In genomic region chr11:33835143-33835878, GRCh38 we compare ENCODE assay signal across 8 cellular contexts. TPM values are rescaled to one million over a fixed set of nuclear protein-coding genes. Genes with fewer than 3 reads are reported as not detected.
A peak's percentile ranks its signal among the peaks of the same experiment; 100 is the strongest.
DNase-seq lines count a peak whose midpoint lies in the region; ATAC-seq, FAIRE-seq and TF ChIP-seq lines count a peak whose summit lies in the region.

No MANE protein-coding gene starts in this region.

- FAIRE-seq in TTC549 (lab: Jason Lieb, UNC) (peak; percentile 94), HepG2 (lab: Jason Lieb, UNC) (peak; percentile 37)

- in situ Hi-C loops in HepG2 (cut with HindIII; ENCODE audit: extremely low pct_ligation_motif_present, low pct_unique_long_range_greater_than_20kb): no loop called here

- WGBS in HepG2 (ENCODE audit: low lambda C conversion rate): 10% methylated on average over 5 of the region's 5 CpGs

- H3K27ac Mint-ChIP-seq in WTC11: no peak overlapping the region

- H3K36me3 Mint-ChIP-seq in WTC11: no peaks in the 10 kb centered on the region

- POLR2A ChIA-PET in HepG2 (lab: Yijun Ruan, JAX): no interaction called here
- POLR2A ChIA-PET in WTC11 (lab: Charles Lee): no interaction called here

- no peak overlapping the region for H3K9ac ChIP-seq in HepG2 (ENCODE audit: insufficient read depth, low read depth, low read length)

- CTCF ChIA-PET in HepG2 (lab: Yijun Ruan, JAX; ENCODE audit: low intra/inter-chr PET ratio, low total read pairs) (interaction anchor here (0.8 to 1.8 kb wide), 2 partner anchors 136 to 153 kb away, joined by 3 to 6 read pairs; no protein-coding TSS in a partner anchor), WTC11 (lab: Charles Lee) (interaction anchor here (1.6 to 2.6 kb wide), 2 partner anchors 27 to 153 kb away, joined by 9 to 13 read pairs; no protein-coding TSS in a partner anchor)

- peaks cover 3% of the 10 kb centered on the region; the same call in 1 of the 2 replicates for H3K27me3 Mint-ChIP-seq in WTC11 (ENCODE audit: low read depth)

- no peak for ATAC-seq in HepG2
- no peak for ATAC-seq in WTC11

- intact Hi-C loops in HepG2 (cut with micrococcal nuclease; ENCODE audit: unreplicated experiment): loop anchor here (1.0 kb wide), 2 partner anchors 136 to 153 kb away; no protein-coding TSS in a partner anchor

- H3K4me2 ChIP-seq in HepG2 (ENCODE audit: low read depth, low read length): no peak overlapping the region

- DNase-seq in COR-L47 (lab: John Stamatoyannopoulos, UW) (peak; percentile 17), Kasumi-1 (lab: John Stamatoyannopoulos, UW) (peak; percentile 63 to 64), HepG2 (ENCODE audit: low spot score) (peak; percentile 33), WTC11 (ENCODE audit: low spot score) (no peak), putamen (ENCODE audit: low spot score) (no peak)
- DNase-seq in stimulated activated CD4-positive, alpha-beta T cell treated with anti-CD3 and anti-CD28 coated beads, Interleukin-1b, Interleukin-23, amount 100 ng/mL, for 48 hours: no peak
- DNase-seq in activated effector memory CD4-positive, alpha-beta T cell treated with Interleukin-2 at 50 U/mL for 16 hours: no peak

- no peak for TF ChIP-seq RAD21 in HepG2 (CRISPR knock-in tag; IDR thresholded peaks at IDR 0.05)

- H3K79me2 ChIP-seq in HepG2 (ENCODE audit: insufficient read depth, low read length): no peaks in the 10 kb centered on the region

- no peak overlapping the region for H3K27ac ChIP-seq in HepG2 (ENCODE audit: extremely low read length, insufficient read depth, low read length)

- H3K9me3 Mint-ChIP-seq in WTC11: no peaks in the 10 kb centered on the region

- H3K4me3 ChIP-seq in HepG2 (replicated peaks in 1 of 3; ENCODE audit: insufficient read depth in 1 of 3, low read depth in 2 of 3, low read length in 3 of 3): no peak overlapping the region

- H3K9me3 ChIP-seq in HepG2 (ENCODE audit: low read length): no peaks in the 10 kb centered on the region

- TF ChIP-seq CTCF in HepG2 (CRISPR knock-in tag; IDR thresholded peaks at IDR 0.05) (peak; percentile 25), WTC11 (IDR thresholded peaks at IDR 0.05) (no peak)

- H4K20me1 ChIP-seq in HepG2 (ENCODE audit: insufficient read depth, low read length): no peaks in the 10 kb centered on the region

- H3K4me1 ChIP-seq in HepG2 (ENCODE audit: insufficient read depth, low read length): no peaks in the 10 kb centered on the region

- TF ChIP-seq EP300 in HepG2 (IDR thresholded peaks at IDR 0.05; ENCODE audit: low read depth in 2 of 2, low read length in 2 of 2) (no peak), HepG2 (CRISPR knock-in tag; IDR thresholded peaks at IDR 0.05; ENCODE audit: borderline replicate concordance) (no peak)

- peaks cover 0 to 27% of the 10 kb centered on the region in 2 experiments; a peak in 3 of 5 replicates for H3K27me3 ChIP-seq in HepG2 (ENCODE audit: control insufficient read depth in 1 of 2, insufficient read depth in 2 of 2, low read length in 2 of 2)

- H3K36me3 ChIP-seq in HepG2 (replicated peaks in 1 of 2; ENCODE audit: control insufficient read depth in 1 of 2, insufficient read depth in 2 of 2, low read length in 2 of 2): no peaks in the 10 kb centered on the region

- BruUV-seq in HepG2 (replicated peaks; lab: Mats Ljungman, UMichigan): no TSS peak

- H3K4me1 Mint-ChIP-seq in WTC11: no peaks in the 10 kb centered on the region

- no peak overlapping the region for H3K4me3 Mint-ChIP-seq in WTC11

- no peak for TF ChIP-seq POLR2A in HepG2 (IDR thresholded peaks at IDR 0.05; ENCODE audit: insufficient read depth in 1 of 2, low read depth in 2 of 2, low read length in 2 of 2)

- H2AFZ ChIP-seq in HepG2 (ENCODE audit: low read length): no peak overlapping the region

TF ChIP-seq in HepG2, 621 proteins besides CTCF, POLR2A, EP300 and RAD21:
- TF ChIP-seq STAG1 (CRISPR knock-in tag; IDR thresholded peaks at IDR 0.05) (peak; percentile 33; the same call in 1 of the 2 replicates), ZSCAN5A (CRISPR knock-in tag; IDR thresholded peaks at IDR 0.05; ENCODE audit: borderline replicate concordance) (no peak)
TF ChIP-seq in HepG2: peak in this region for 1.

TF ChIP-seq in WTC11, 78 proteins besides CTCF, POLR2A, EP300 and RAD21 (continues in another document):
- TF ChIP-seq ZNF416 (CRISPR knock-in tag; IDR thresholded peaks at IDR 0.05) (no peak), ATF6 (CRISPR knock-in tag; IDR thresholded peaks at IDR 0.05) (no peak), GABPB1 (CRISPR knock-in tag; IDR thresholded peaks at IDR 0.05) (no peak), ZBTB21 (CRISPR knock-in tag; IDR thresholded peaks at IDR 0.05; ENCODE audit: borderline replicate concordance) (no peak), NFYB (CRISPR knock-in tag; conservative IDR thresholded peaks at IDR 0.05; ENCODE audit: low read depth) (no peak), NR3C1 (CRISPR knock-in tag; conservative IDR thresholded peaks at IDR 0.05; ENCODE audit: low read depth) (no peak), TEAD1 (CRISPR knock-in tag; IDR thresholded peaks at IDR 0.05) (no peak), STAT6 (CRISPR knock-in tag; conservative IDR thresholded peaks at IDR 0.05; ENCODE audit: low read depth) (no peak), CDX4 (CRISPR knock-in tag; IDR thresholded peaks at IDR 0.05; ENCODE audit: borderline replicate concordance) (no peak), ESRRA (CRISPR knock-in tag; IDR thresholded peaks at IDR 0.05; ENCODE audit: borderline replicate concordance) (no peak), ZMAT4 (CRISPR knock-in tag; IDR thresholded peaks at IDR 0.05) (no peak)

RNA-seq across cellular contexts. Expression of gene LMO2, which starts 56.6 kb away (rescaled TPM):
- not detected in 2 replicates for total RNA-seq in HepG2 (2016; rRNA removed; fragmentation: Illumina TruSeq; extraction: Trizol)
- not detected in 2 replicates for total RNA-seq in HepG2 (2016; cell fraction: cytosol; rRNA removed; fragmentation: Illumina TruSeq; extraction: Trizol; ENCODE audit: low read depth)
- total RNA-seq in HepG2 (2016; cell fraction: insoluble cytoplasmic fraction; rRNA removed; fragmentation: Illumina TruSeq; extraction: Trizol): not detected in 2 replicates
- not detected in 2 replicates for total RNA-seq in HepG2 (2016; cell fraction: membrane; rRNA removed; fragmentation: Illumina TruSeq; extraction: Trizol)
- total RNA-seq in HepG2 (2016; cell fraction: nucleus; rRNA removed; fragmentation: Illumina TruSeq; extraction: Trizol): not detected in 2 replicates
- not detected in 2 replicates for polyA plus RNA-seq in HepG2 (2011; rRNA removed)
- polyA plus RNA-seq in HepG2 (2011; cell fraction: cytosol; rRNA removed): not detected in 2 replicates
- polyA plus RNA-seq in HepG2 (2011; cell fraction: nucleus; rRNA removed): not detected in 2 replicates
- not detected in 2 replicates for polyA plus RNA-seq in HepG2 (2012)
- not detected in 2 replicates for polyA plus RNA-seq in HepG2 (2016; cell fraction: cytosol; fragmentation: Illumina TruSeq; extraction: Trizol; ENCODE audit: low read depth)
- not detected in 2 replicates for polyA plus RNA-seq in HepG2 (2016; cell fraction: insoluble cytoplasmic fraction; fragmentation: Illumina TruSeq; extraction: Trizol; ENCODE audit: low read depth)
- not detected in 2 replicates for polyA plus RNA-seq in HepG2 (2016; cell fraction: membrane; fragmentation: Illumina TruSeq; extraction: Trizol; ENCODE audit: low read depth)
- polyA plus RNA-seq in HepG2 (2016; cell fraction: nucleus; fragmentation: Illumina TruSeq; extraction: Trizol; ENCODE audit: insufficient read depth, low read depth): not detected in 2 replicates
- 0.28 and 0.30 TPM in 2 replicates for polyA minus RNA-seq in HepG2 (2011; rRNA and poly(A)+ RNA removed; ENCODE audit: low replicate concordance)
- polyA minus RNA-seq in HepG2 (2011; cell fraction: cytosol; rRNA and poly(A)+ RNA removed): not detected in 2 replicates
- not detected in 2 replicates for polyA minus RNA-seq in HepG2 (2011; cell fraction: nucleus; rRNA and poly(A)+ RNA removed)
- total RNA-seq in WTC11 (2021): 1.0 to 3.4 TPM (median 1.4 TPM) in 3 replicates

Comparison
In these comparisons a context has a peak if more than half of its experiments do, and no peak if none do; other contexts are left out.
1. DNase-seq: peak in COR-L47 (single experiment), Kasumi-1 (2 of 2) and HepG2 (single experiment); none in stimulated activated CD4-positive, alpha-beta T cell treated with anti-CD3 and anti-CD28 coated beads, Interleukin-1b, Interleukin-23, amount 100 ng/mL, for 48 hours (single experiment), activated effector memory CD4-positive, alpha-beta T cell treated with Interleukin-2 at 50 U/mL for 16 hours (single experiment), WTC11 (single experiment) and putamen (single experiment).